In genomic region chr1:226109829-226110248, GRCh38 we compare ENCODE assay signal across 8 cellular contexts. TPM values are rescaled to one million over a fixed set of nuclear protein-coding genes. Genes with fewer than 3 reads are reported as not detected.
DNase-seq lines count a peak whose midpoint lies in the region; TF ChIP-seq lines count a peak whose summit lies in the region.

No MANE protein-coding gene starts in this region.

- DNase-seq in ELF-1 (ENCODE audit: low read depth, low spot score) (peak; percentile 82), H7 (peak; percentile 98), MM.1S (peak; percentile 96), SK-N-DZ (ENCODE audit: low spot score) (peak; percentile 90), germinal center (ENCODE audit: low spot score) (peak; percentile 95), occipital lobe (lab: John Stamatoyannopoulos, UW) (peak; percentile 79), testis (peak; percentile 94)
- DNase-seq in activated naive CD4-positive, alpha-beta T cell treated with anti-CD3 and anti-CD28 coated beads, Interleukin-2, amount 10 ng/mL, durations not matched to agents 7 days and 5 days, result peak; percentile 89

- WGBS in testis, 2 donors, result 0% methylated on average over 36 of the region's 57 CpGs; no CpG with 5 or more reads in 1 of the 2 donors

- no peaks in the 10 kb centered on the region for H3K9me2 ChIP-seq in MM.1S (replicated peaks; ENCODE audit: insufficient read depth, low read length)

- no peaks in the 10 kb centered on the region for H3K9me3 ChIP-seq in MM.1S (replicated peaks; ENCODE audit: insufficient read depth, low read length)
- no peaks in the 10 kb centered on the region for H3K9me3 ChIP-seq in testis

- peak overlapping the region; percentile 100 for H3K4me2 ChIP-seq in MM.1S (ENCODE audit: low read depth, low read length)

- CTCF ChIA-PET in activated naive CD4-positive, alpha-beta T cell treated with anti-CD3 and anti-CD28 coated beads, Interleukin-2, amount 10 ng/mL, durations not matched to agents 7 days and 5 days (lab: Charles Lee), result interaction anchor here (0.8 to 3.4 kb wide), 6 partner anchors 8 to 224 kb away, joined by 3 to 16 read pairs (median 6); no protein-coding TSS in a partner anchor

- no peaks in the 10 kb centered on the region for H3K9me3 Mint-ChIP-seq in activated naive CD4-positive, alpha-beta T cell treated with anti-CD3 and anti-CD28 coated beads, Interleukin-2, amount 10 ng/mL, durations not matched to agents 7 days and 5 days

- peak overlapping the region; percentile 97 for H2AFZ ChIP-seq in MM.1S (ENCODE audit: low read length)

- H3K4me3 ChIP-seq in H7 (ENCODE audit: insufficient read depth, low read depth, low read length), result peak overlapping the region; percentile 74
- H3K4me3 ChIP-seq in MM.1S (ENCODE audit: low read length), result peak overlapping the region; percentile 84
- H3K4me3 ChIP-seq in testis, result peak overlapping the region; percentile 80 to 84

- peak overlapping the region; percentile 96 for H3K9ac ChIP-seq in MM.1S (ENCODE audit: low read length)

- H4K20me1 ChIP-seq in MM.1S (ENCODE audit: insufficient read depth, low read length), result no peaks in the 10 kb centered on the region

- peaks cover 52% of the 10 kb centered on the region for H3F3A ChIP-seq in MM.1S (ENCODE audit: insufficient read depth, low read length)

- peak overlapping the region; percentile 83 for H3K27ac ChIP-seq in MM.1S (ENCODE audit: low read length)
- H3K27ac ChIP-seq in testis, result peak overlapping the region; percentile 96 to 97

- peak overlapping the region; percentile 86 for H3K4me3 Mint-ChIP-seq in activated naive CD4-positive, alpha-beta T cell treated with anti-CD3 and anti-CD28 coated beads, Interleukin-2, amount 10 ng/mL, durations not matched to agents 7 days and 5 days

- H3K27me3 Mint-ChIP-seq in activated naive CD4-positive, alpha-beta T cell treated with anti-CD3 and anti-CD28 coated beads, Interleukin-2, amount 10 ng/mL, durations not matched to agents 7 days and 5 days, result peaks cover 38% of the 10 kb centered on the region

- no peaks in the 10 kb centered on the region for H3K36me3 Mint-ChIP-seq in activated naive CD4-positive, alpha-beta T cell treated with anti-CD3 and anti-CD28 coated beads, Interleukin-2, amount 10 ng/mL, durations not matched to agents 7 days and 5 days

- peak overlapping the region; percentile 90 for H3K27ac Mint-ChIP-seq in activated naive CD4-positive, alpha-beta T cell treated with anti-CD3 and anti-CD28 coated beads, Interleukin-2, amount 10 ng/mL, durations not matched to agents 7 days and 5 days

- no peaks in the 10 kb centered on the region for H3K79me2 ChIP-seq in MM.1S (ENCODE audit: low read length)

- TF ChIP-seq POLR2A in testis (IDR thresholded peaks at IDR 0.05), result no peak

- intact Hi-C loops in testis (cut with DNase I; ENCODE audit: low total_unique reads), result loop anchor here (5.0 kb wide), 1 partner anchor 48 kb away; the partner anchor contains the start of gene H3-3A

- no peaks in the 10 kb centered on the region for H3K36me3 ChIP-seq in H7 (replicated peaks; ENCODE audit: control insufficient read depth, insufficient read depth, low read length)
- no peaks in the 10 kb centered on the region for H3K36me3 ChIP-seq in MM.1S (replicated peaks; ENCODE audit: insufficient read depth, low read length)
- no peaks in the 10 kb centered on the region for H3K36me3 ChIP-seq in testis (ENCODE audit: low read depth, missing control alignments)

- TF ChIP-seq CTCF in MM.1S (IDR thresholded peaks at IDR 0.05; ENCODE audit: low read length) (peak; percentile 31; the same call in 1 of the 2 replicates), testis (IDR thresholded peaks at IDR 0.05) (no peak)

- peaks cover 18% of the 10 kb centered on the region for H3K4me1 Mint-ChIP-seq in activated naive CD4-positive, alpha-beta T cell treated with anti-CD3 and anti-CD28 coated beads, Interleukin-2, amount 10 ng/mL, durations not matched to agents 7 days and 5 days

- H3K27me3 ChIP-seq in H7 (ENCODE audit: control insufficient read depth, insufficient read depth, low read length), result peaks cover 8% of the 10 kb centered on the region
- H3K27me3 ChIP-seq in MM.1S (replicated peaks; ENCODE audit: insufficient read depth, low read length), result no peaks in the 10 kb centered on the region
- no peaks in the 10 kb centered on the region for H3K27me3 ChIP-seq in testis

- H3K4me1 ChIP-seq in MM.1S (ENCODE audit: low read length) (peaks cover 39% of the 10 kb centered on the region), testis (peaks cover 26% of the 10 kb centered on the region)

RNA-seq across cellular contexts. Expression of gene H3-3A, which starts 47.3 kb away (rescaled TPM):
- 963 and 975 TPM in 2 replicates for total RNA-seq in H7 (2014; rRNA removed; shearing (Covaris generic))
- polyA plus RNA-seq in SK-N-DZ (2014; cell fraction: cytosol; rRNA removed), result 922 and 989 TPM in 2 replicates
- 546 and 570 TPM in 2 replicates for polyA plus RNA-seq in SK-N-DZ (2014; cell fraction: nucleus; rRNA removed)
- 371 TPM for total RNA-seq in occipital lobe
- total RNA-seq in testis, result 100 to 1,000 TPM; 272 to 367 TPM
- 439 TPM for polyA plus RNA-seq in testis (ENCODE audit: insufficient read depth, low read depth, low replicate concordance)

Comparison
In these comparisons a context has a peak if more than half of its experiments do, and no peak if none do; other contexts are left out.
1. Peak in every context shown above with its lines: DNase-seq, H3K4me3 ChIP-seq and H3K27ac ChIP-seq.